8 cellular contexts compared by ENCODE assay signal in the genomic region with DNA sequence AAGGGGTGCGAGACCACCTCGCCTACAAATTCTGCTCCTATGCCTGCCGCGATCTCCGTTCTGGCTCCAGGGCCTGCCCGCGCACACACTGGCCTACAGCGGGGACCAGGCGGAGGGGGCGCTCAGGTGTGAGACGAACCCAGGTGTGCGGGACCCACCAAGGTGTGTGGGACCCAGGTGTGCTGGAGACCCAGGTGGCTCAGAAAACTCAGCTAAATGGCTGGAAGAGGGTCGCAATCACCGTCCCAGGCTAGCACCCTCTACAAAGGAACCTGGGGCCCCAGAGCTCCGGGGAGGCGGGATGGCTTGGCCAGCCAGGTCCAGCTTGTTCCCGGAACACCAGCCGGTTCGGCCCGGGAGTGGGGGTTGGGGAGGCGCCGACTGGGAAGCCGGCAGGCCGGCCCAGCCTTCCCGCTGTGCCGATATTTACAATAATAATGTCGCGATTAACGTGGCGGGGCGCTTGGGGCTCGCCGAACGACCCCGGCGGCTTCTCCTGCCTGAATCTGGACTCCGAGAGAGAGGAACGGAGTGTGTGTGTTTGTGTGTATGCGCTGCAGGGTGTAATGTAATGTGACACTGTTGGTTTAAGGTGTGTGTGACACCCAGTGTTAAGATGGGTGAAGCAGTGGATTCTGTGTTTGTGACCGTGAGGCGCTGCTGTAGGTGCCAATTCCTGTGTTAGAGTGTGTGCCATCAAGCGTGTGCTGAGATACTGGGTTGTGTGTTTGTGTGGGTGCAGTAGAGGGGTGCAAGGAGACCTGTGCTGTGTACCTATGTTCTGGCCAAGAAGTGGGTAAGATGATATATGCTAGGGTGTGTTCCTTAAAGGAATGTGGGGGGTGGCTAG. TPM values are rescaled to one million over a fixed set of nuclear protein-coding genes. Genes with fewer than 3 reads are reported as not detected.
DNase-seq lines count a peak whose midpoint lies in the region; ATAC-seq, FAIRE-seq and TF ChIP-seq lines count a peak whose summit lies in the region.

No MANE protein-coding gene starts in this region.

- peaks cover 16 to 21% of the 10 kb centered on the region in 2 donors for H3K27me3 ChIP-seq in right atrium auricular region
- peaks cover 2% of the 10 kb centered on the region for H3K27me3 ChIP-seq in bronchial epithelial cell (ENCODE audit: control insufficient read depth, insufficient read depth, low read length)
- peaks cover 14% of the 10 kb centered on the region for H3K27me3 ChIP-seq in vagina

- H3K27ac ChIP-seq in right atrium auricular region (peak overlapping the region; percentile 62 to 79), mesodermal cell (ENCODE audit: low read depth, low read length, severe bottlenecking) (no peak overlapping the region), vagina (peak overlapping the region; percentile 82)

- H3K36me3 ChIP-seq in right atrium auricular region (no peaks in the 10 kb centered on the region), bronchial epithelial cell (ENCODE audit: control insufficient read depth, insufficient read depth, low read length) (no peaks in the 10 kb centered on the region), mesodermal cell (ENCODE audit: control insufficient read depth, insufficient read depth, low read length) (no peaks in the 10 kb centered on the region), vagina (no peaks in the 10 kb centered on the region)

- ATAC-seq in Right ventricle myocardium inferior, result no peak

- no peak for DNase-seq in right atrium auricular region (ENCODE audit: low spot score)
- DNase-seq in Right ventricle myocardium inferior (ENCODE audit: missing footprints), result no peak
- peak; percentile 33 for DNase-seq in bronchial epithelial cell (ENCODE audit: low read depth)
- DNase-seq in vagina (ENCODE audit: extremely low spot score in 2 of 2), result no peak
- DNase-seq in dedifferentiated amniotic fluid mesenchymal stem cell (ENCODE audit: extremely low spot score), result no peak
- no peak for DNase-seq in putamen (ENCODE audit: low spot score)
- no peak for DNase-seq in NCI-H2227 (lab: John Stamatoyannopoulos, UW; ENCODE audit: unreplicated experiment)

- peaks cover 0 to 70% of the 10 kb centered on the region in 2 donors for H3K4me1 ChIP-seq in right atrium auricular region
- peaks cover 41% of the 10 kb centered on the region for H3K4me1 ChIP-seq in mesodermal cell (ENCODE audit: control insufficient read depth, insufficient read depth, low read length, poor library complexity, severe bottlenecking)
- H3K4me1 ChIP-seq in vagina, result peaks cover 32% of the 10 kb centered on the region

- no peaks in the 10 kb centered on the region for H3K9me3 ChIP-seq in right atrium auricular region
- no peaks in the 10 kb centered on the region for H3K9me3 ChIP-seq in mesodermal cell (ENCODE audit: control insufficient read depth, low read length)
- no peaks in the 10 kb centered on the region for H3K9me3 ChIP-seq in vagina

- no peak for TF ChIP-seq POLR2A in vagina (IDR thresholded peaks at IDR 0.05)

- H3K4me3 ChIP-seq in right atrium auricular region (peak overlapping the region; percentile 60 to 77), bronchial epithelial cell (ENCODE audit: low read depth, low read length) (peak overlapping the region; percentile 73), mesodermal cell (ENCODE audit: extremely low read depth, insufficient read depth, low read length, poor library complexity, severe bottlenecking) (peak overlapping the region; percentile 62), vagina (peak overlapping the region; percentile 59 to 64)

- peak; percentile 97 for FAIRE-seq in bronchial epithelial cell (lab: Jason Lieb, UNC)

- 1 to 3% methylated on average over 38 to 41 of the region's 42 CpGs for WGBS in mesodermal cell (ENCODE audit: insufficient coverage in 2 of 2), 2 experiments

- no peak for TF ChIP-seq CTCF in right atrium auricular region (IDR thresholded peaks at IDR 0.05)
- no peak for TF ChIP-seq CTCF in bronchial epithelial cell (IDR thresholded peaks at IDR 0.05; ENCODE audit: insufficient read depth, low read length, severe bottlenecking)
- no peak for TF ChIP-seq CTCF in vagina (IDR thresholded peaks at IDR 0.05)

- intact Hi-C loops in Right ventricle myocardium inferior (cut with DNase I) (loop anchor here (5.0 kb wide), 2 partner anchors 40 to 70 kb away; no protein-coding TSS in a partner anchor), vagina (cut with DNase I) (loop anchor here (5.0 kb wide), 1 partner anchor 45 kb away; a partner anchor contains a TSS)

RNA-seq across cellular contexts. Expression of a gene that starts 1.4 kb away (rescaled TPM):
- total RNA-seq in right atrium auricular region, result 10 to 100 TPM; 22.1 to 25.3 TPM
- 21.0 TPM for total RNA-seq in Right ventricle myocardium inferior
- 85.3 and 140 TPM in 2 replicates for total RNA-seq in bronchial epithelial cell
- polyA plus RNA-seq in mesodermal cell (2013, experiment 1 of 2), result 25.9 TPM
- 18.5 TPM for polyA plus RNA-seq in mesodermal cell (2013, experiment 2 of 2)
- 38.8 TPM for total RNA-seq in vagina

RNA-seq across cellular contexts. Expression of a gene that starts 46.8 kb away (rescaled TPM):
- 10 to 100 TPM; 49.5 to 89.1 TPM for total RNA-seq in right atrium auricular region
- 94.4 TPM for total RNA-seq in Right ventricle myocardium inferior
- total RNA-seq in bronchial epithelial cell, result 14.0 and 19.2 TPM in 2 replicates
- 51.6 TPM for polyA plus RNA-seq in mesodermal cell (2013, experiment 1 of 2)
- 46.5 TPM for polyA plus RNA-seq in mesodermal cell (2013, experiment 2 of 2)
- 79.1 TPM for total RNA-seq in vagina
